Comparison of ENCODE assay signal across 21 cellular contexts in the genomic region with DNA sequence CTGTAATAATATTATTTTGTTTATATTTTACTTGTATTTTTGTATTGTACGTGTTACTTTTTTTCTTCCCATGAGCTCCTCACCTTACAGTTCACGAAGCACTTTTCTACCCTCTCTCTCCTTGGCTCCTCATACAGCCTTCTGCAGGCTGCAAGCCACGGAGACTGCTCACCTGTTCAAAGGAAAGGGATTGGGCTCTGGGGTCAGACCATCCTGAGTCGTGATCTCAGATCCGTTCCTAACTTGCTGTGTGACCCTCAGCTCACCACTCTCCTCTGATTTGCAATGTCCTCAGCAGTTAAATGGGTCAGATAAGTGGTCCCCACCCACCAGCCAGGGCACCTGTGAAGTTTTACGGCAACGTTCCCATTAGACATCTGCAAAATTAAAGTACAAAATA. TPM values are rescaled to one million over a fixed set of nuclear protein-coding genes. Genes with fewer than 3 reads are reported as not detected.
"Had no signal": no experiment of that assay in that cellular context is flagged by ENCODE, and none has a peak within 500 bp of the region (broad histone marks: within the 10 kb centered on the region; RNA-seq: fewer than 3 reads in every experiment).

No MANE protein-coding gene starts in this region.

- H3K4me1 Mint-ChIP-seq: activated T-helper 17 cell treated with anti-CD3 and anti-CD28 coated beads, Interleukin-2, amount 50 U/mL, for 72 hours had no signal

- H3K27ac Mint-ChIP-seq: activated naive CD4-positive, alpha-beta T cell treated with anti-CD3 and anti-CD28 coated beads for 36 hours; activated T-cell treated with anti-CD3 and anti-CD28 coated beads, Interleukin-2, amount 50 U/mL, for 24 hours; activated T-helper 17 cell treated with anti-CD3 and anti-CD28 coated beads, Interleukin-2, amount 50 U/mL, for 72 hours; naive B cell; stimulated activated naive CD8-positive, alpha-beta T cell treated with anti-CD3 and anti-CD28 coated beads, Interleukin-15, Interleukin-2, amounts not matched to agents 100 ng/mL and 50 ng/mL, for 24 hours had no signal

- H3K4me3 Mint-ChIP-seq: activated T-cell treated with anti-CD3 and anti-CD28 coated beads, Interleukin-2, amount 50 U/mL, for 24 hours; stimulated activated naive CD8-positive, alpha-beta T cell treated with anti-CD3 and anti-CD28 coated beads, Interleukin-15, Interleukin-2, amounts not matched to agents 100 ng/mL and 50 ng/mL, for 24 hours had no signal

- ATAC-seq: activated T-helper 17 cell treated with anti-CD3 and anti-CD28 coated beads, Interleukin-2, amount 50 U/mL, for 72 hours; left lobe of liver; lower lobe of right lung had no signal

- DNase-seq: activated CD4-positive, alpha-beta T cell treated with anti-CD3 and anti-CD28 coated beads, Interleukin-2, amount 50 U/mL, for 4 hours; activated CD8-positive, alpha-beta memory T cell treated with anti-CD3 and anti-CD28 coated beads for 24 hours; activated CD8-positive, alpha-beta memory T cell treated with anti-CD3 and anti-CD28 coated beads, Interleukin-2, amount 50 U/mL, for 4 hours; activated naive CD4-positive, alpha-beta T cell treated with anti-CD3 and anti-CD28 coated beads for 36 hours; activated T-cell treated with anti-CD3 and anti-CD28 coated beads, Interleukin-2, amount 50 U/mL, for 24 hours; amygdala; cerebellar nuclear complex; lower lobe of right lung; naive B cell; stimulated activated CD4-positive, alpha-beta T cell treated with anti-CD3 and anti-CD28 coated beads, Interleukin-1b, Interleukin-23, amount 100 ng/mL, for 48 hours; substantia nigra; T-helper 1 cell; T-helper 9 cell; thyroid gland had no signal

RNA-seq across cellular contexts. Expression of a gene that starts 54.1 kb away (rescaled TPM):
- total RNA-seq: activated naive CD4-positive, alpha-beta T cell treated with anti-CD3 and anti-CD28 coated beads for 36 hours; epithelial cell of proximal tubule; fibroblast of villous mesenchyme; kidney epithelial cell; left lobe of liver; mesenteric fat pad had no signal
